In the genomic region with DNA sequence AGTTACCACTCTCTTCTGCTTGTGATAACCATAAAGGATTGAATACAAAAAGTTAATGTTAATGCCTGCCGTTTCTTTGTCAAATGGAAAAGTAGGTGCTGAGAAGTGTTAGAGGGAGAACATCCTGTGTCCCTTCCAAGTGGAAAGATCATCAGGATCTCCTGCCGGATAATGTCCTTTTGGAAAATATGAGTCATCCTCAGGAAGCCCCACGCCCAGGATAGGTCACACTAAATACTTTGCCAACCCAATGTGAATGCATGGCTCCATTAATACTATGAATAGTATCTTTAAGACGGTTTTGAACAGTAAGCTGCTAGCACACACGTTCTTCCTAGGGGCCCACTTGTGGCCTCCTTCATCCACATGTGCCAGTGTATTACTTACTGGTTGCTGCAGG, we compare ENCODE assay signal across 19 cellular contexts.
"Had no signal": no experiment of that assay in that cellular context is flagged by ENCODE, and none has a peak within 500 bp of the region (broad histone marks: within the 10 kb centered on the region; RNA-seq: fewer than 3 reads in every experiment).

No MANE protein-coding gene starts in this region.

- DNase-seq: activated CD4-positive, alpha-beta T cell treated with anti-CD3 and anti-CD28 coated beads for 1 hour; activated CD4-positive, alpha-beta T cell treated with anti-CD3 and anti-CD28 coated beads, Interleukin-2, amount 50 U/mL, for 1 hour; activated CD8-positive, alpha-beta T cell treated with anti-CD3 and anti-CD28 coated beads, Interleukin-2, amount 10 ng/mL, durations not matched to agents 7 days and 5 days; activated naive CD4-positive, alpha-beta T cell; adrenal gland; colonic mucosa; dorsolateral prefrontal cortex; effector memory CD8-positive, alpha-beta T cell; esophagus squamous epithelium; left colon; lower lobe of right lung; natural killer cell; sigmoid colon; stimulated activated CD4-positive, alpha-beta T cell treated with anti-CD3 and anti-CD28 coated beads, Interleukin-15, amount 100 ng/mL, for 24 hours; stomach; transverse colon had no signal

- H3K4me2 ChIP-seq: smooth muscle cell had no signal

- H3K9me3 ChIP-seq: adrenal gland, colonic mucosa, esophagus squamous epithelium, lower lobe of right lung, sigmoid colon, stomach, transverse colon, vagina had no signal

- H3K4me3 ChIP-seq: adrenal gland, colonic mucosa, dorsolateral prefrontal cortex, esophagus squamous epithelium, lower lobe of right lung, sigmoid colon, smooth muscle cell, stomach, transverse colon, vagina had no signal

- H3K4me1 ChIP-seq: adrenal gland, colonic mucosa, esophagus squamous epithelium, lower lobe of right lung, sigmoid colon, stomach, transverse colon, vagina had no signal

- H3K36me3 ChIP-seq: adrenal gland, colonic mucosa, esophagus squamous epithelium, lower lobe of right lung, sigmoid colon, stomach, transverse colon, vagina had no signal

- ATAC-seq: activated CD8-positive, alpha-beta T cell treated with anti-CD3 and anti-CD28 coated beads, Interleukin-2, amount 10 ng/mL, durations not matched to agents 7 days and 5 days; effector memory CD8-positive, alpha-beta T cell; left colon; lower lobe of right lung; natural killer cell; stimulated activated memory B cell treated with anti-CD40 and anti-IgM and Interleukin-4, amounts not matched to agents 10 μg/mL and 1 μg/mL and 100 μg/mL, for 72 hours had no signal

- H3K27ac ChIP-seq: adrenal gland, colonic mucosa, dorsolateral prefrontal cortex, esophagus squamous epithelium, lower lobe of right lung, sigmoid colon, stomach, transverse colon, vagina had no signal

- H3K27me3 ChIP-seq: adrenal gland, colonic mucosa, esophagus squamous epithelium, sigmoid colon, stomach, transverse colon, vagina had no signal
